8 cellular contexts compared by ENCODE assay signal in the genomic region with DNA sequence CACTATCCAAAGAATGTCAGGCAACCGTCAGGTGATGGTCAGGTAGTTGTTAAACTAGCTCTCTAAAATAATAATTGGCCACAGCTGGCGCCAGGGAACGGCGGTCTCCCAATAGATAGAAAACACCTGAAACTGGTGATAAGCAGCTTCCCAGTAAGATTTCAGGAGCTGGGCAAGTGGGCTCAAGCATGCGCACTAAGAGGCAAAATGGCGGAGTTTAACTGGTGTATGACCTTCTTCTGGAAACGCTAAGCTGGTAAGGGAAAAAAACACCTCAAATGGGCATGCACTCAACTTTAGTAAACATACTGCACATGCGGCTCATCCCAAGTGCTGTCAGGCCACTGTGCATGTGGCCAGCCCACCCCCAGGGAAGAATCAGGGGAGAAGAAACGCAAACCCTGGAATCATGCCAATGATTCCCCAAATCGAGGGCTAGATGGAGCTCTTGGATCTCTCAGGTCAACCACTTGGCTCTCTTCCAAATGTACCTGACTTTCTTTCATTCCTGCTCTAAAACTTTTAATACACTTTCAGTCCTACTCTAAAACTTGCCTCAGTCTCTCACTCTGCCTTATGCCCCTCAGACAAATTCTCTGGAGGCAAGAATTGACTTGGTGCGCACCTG.
A peak's percentile ranks its signal among the peaks of the same experiment; 100 is the strongest.
DNase-seq lines count a peak whose midpoint lies in the region; ATAC-seq, FAIRE-seq and TF ChIP-seq lines count a peak whose summit lies in the region.

No MANE protein-coding gene starts in this region.

- intact Hi-C loops in testis (cut with DNase I; ENCODE audit: low total_unique reads): no loop called here

- H3K36me3 ChIP-seq in testis (ENCODE audit: low read depth, missing control alignments): no peaks in the 10 kb centered on the region

- no peaks in the 10 kb centered on the region for H3K9me3 ChIP-seq in testis

- 59 to 65% methylated on average over 11 of the region's 11 CpGs for WGBS in testis, 2 donors

- no peak for TF ChIP-seq POLR2A in testis (IDR thresholded peaks at IDR 0.05)

- H3K4me3 ChIP-seq in fibroblast of the aortic adventitia (ENCODE audit: low read depth, low read length) (no peak overlapping the region), testis (peak overlapping the region in 1 of 2 donors; percentile 36)

- H3K27ac ChIP-seq in testis: no peak overlapping the region

- FAIRE-seq in RCC 7860 (lab: Jason Lieb, UNC): no peak

- no peaks in the 10 kb centered on the region for H3K4me1 ChIP-seq in testis

- TF ChIP-seq CTCF in fibroblast of the aortic adventitia (IDR thresholded peaks at IDR 0.05; ENCODE audit: insufficient read depth, low read length): no peak
- TF ChIP-seq CTCF in testis (IDR thresholded peaks at IDR 0.05): no peak

- H3K27me3 ChIP-seq in testis: no peaks in the 10 kb centered on the region

- DNase-seq in NCI-H2081 (lab: John Stamatoyannopoulos, UW) (peak; percentile 0 to 9), NCI-H2081 treated with DMSO at 0.1 percent for 48 hours (lab: John Stamatoyannopoulos, UW) (no peak), RCC 7860 (ENCODE audit: low spot score) (peak; percentile 8), fibroblast of the aortic adventitia (ENCODE audit: low read depth) (peak; percentile 19), testis (peak; percentile 60), NCI-H1436 (lab: John Stamatoyannopoulos, UW) (no peak), middle frontal gyrus (ENCODE audit: extremely low spot score, low spot score) (no peak)

- no peak for ATAC-seq in HG02840 (IDR thresholded peaks at IDR 0.05; ENCODE audit: low FRiP score, unreplicated experiment)

Comparison
In these comparisons a context has a peak if more than half of its experiments do, and no peak if none do; other contexts are left out.
1. DNase-seq: peak in NCI-H2081 (2 of 2), RCC 7860 (single experiment), fibroblast of the aortic adventitia (single experiment) and testis (single experiment); none in NCI-H2081 treated with DMSO at 0.1 percent for 48 hours (single experiment), NCI-H1436 (single experiment) and middle frontal gyrus (single experiment).